1 cellular context compared by ENCODE assay signal in the genomic region with DNA sequence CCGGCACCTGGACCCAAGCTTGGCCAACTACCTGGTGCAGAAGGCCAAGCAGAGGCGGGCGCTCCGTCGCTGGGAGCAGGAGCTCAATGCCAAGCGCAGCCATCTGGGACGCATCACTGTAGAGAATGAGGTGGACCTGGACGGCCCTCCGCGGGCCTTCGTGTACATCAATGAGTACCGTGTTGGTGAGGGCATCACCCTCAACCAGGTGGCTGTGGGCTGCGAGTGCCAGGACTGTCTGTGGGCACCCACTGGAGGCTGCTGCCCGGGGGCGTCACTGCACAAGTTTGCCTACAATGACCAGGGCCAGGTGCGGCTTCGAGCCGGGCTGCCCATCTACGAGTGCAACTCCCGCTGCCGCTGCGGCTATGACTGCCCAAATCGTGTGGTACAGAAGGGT.
TF ChIP-seq lines count a peak whose summit lies in the region.

No MANE protein-coding gene starts in this region.

TF ChIP-seq in K562, 482 proteins besides CTCF, POLR2A, EP300 and RAD21:
- TF ChIP-seq RBM22 (IDR thresholded peaks at IDR 0.05; ENCODE audit: low read depth, low read length, poor library complexity, severe bottlenecking) = peak; percentile 54
- TF ChIP-seq ZNF699 (CRISPR knock-in tag; IDR thresholded peaks at IDR 0.05; ENCODE audit: insufficient replicate concordance) = no peak
- TF ChIP-seq RBFOX2 (IDR thresholded peaks at IDR 0.05; ENCODE audit: low read depth, low read length) = peak; percentile 54
- TF ChIP-seq POLR2G (IDR thresholded peaks at IDR 0.05; ENCODE audit: low read depth, low read length) = peak; percentile 61
